Comparison of ENCODE assay signal across 8 cellular contexts in genomic region chr11:65429069-65429681, GRCh38.
DNase-seq lines count a peak whose midpoint lies in the region; ATAC-seq and TF ChIP-seq lines count a peak whose summit lies in the region.

No MANE protein-coding gene starts in this region.

- peak overlapping the region; percentile 100 for H3K9ac ChIP-seq in muscle layer of colon (ENCODE audit: low read length)

- peaks cover 30% of the 10 kb centered on the region for H3K4me1 ChIP-seq in RWPE2 (ENCODE audit: insufficient read depth, poor library complexity, severe bottlenecking)
- H3K4me1 ChIP-seq in muscle layer of colon (ENCODE audit: insufficient read depth, low read length) = peaks cover 74% of the 10 kb centered on the region

- H3K9me3 ChIP-seq in RWPE2 (ENCODE audit: severe bottlenecking) = no peaks in the 10 kb centered on the region
- H3K9me3 ChIP-seq in muscle layer of colon (ENCODE audit: low read length) = no peaks in the 10 kb centered on the region

- TF ChIP-seq CTCF in RWPE2 (IDR thresholded peaks at IDR 0.05; ENCODE audit: poor library complexity, severe bottlenecking) = no peak

- H3K27me3 ChIP-seq in RWPE2 (ENCODE audit: insufficient read depth, poor library complexity, severe bottlenecking) (no peaks in the 10 kb centered on the region), muscle layer of colon (ENCODE audit: control insufficient read depth in 1 of 2, insufficient read depth in 2 of 2, low read length in 2 of 2) (no peaks in the 10 kb centered on the region)

- peak overlapping the region; percentile 1 for H3K4me3 ChIP-seq in RWPE2 (ENCODE audit: severe bottlenecking)
- H3K4me3 ChIP-seq in muscle layer of colon (ENCODE audit: low read depth in 1 of 2, low read length in 2 of 2) = peak overlapping the region; percentile 25 to 95

- peak overlapping the region; percentile 97 for H3K27ac ChIP-seq in RWPE2 (ENCODE audit: poor library complexity, severe bottlenecking)
- H3K27ac ChIP-seq in cingulate gyrus (ENCODE audit: low read depth, low read length) = peak overlapping the region; percentile 48
- peak overlapping the region; percentile 100 for H3K27ac ChIP-seq in muscle layer of colon (ENCODE audit: low read depth, low read length)

- peaks cover 100% of the 10 kb centered on the region for H3K36me3 ChIP-seq in RWPE2 (ENCODE audit: low read depth)
- peaks cover 60% of the 10 kb centered on the region for H3K36me3 ChIP-seq in muscle layer of colon (ENCODE audit: insufficient read depth, low read length)

- peak; percentile 81 for DNase-seq in DMS 273 (lab: John Stamatoyannopoulos, UW; ENCODE audit: unreplicated experiment)
- DNase-seq in DMS 273 treated with DMSO at 0.1 percent for 48 hours (lab: John Stamatoyannopoulos, UW) = no peak
- DNase-seq in RWPE2 (ENCODE audit: low spot score) = peak; percentile 32
- no peak for DNase-seq in HPDE6-E6E7 (ENCODE audit: extremely low spot score)
- no peak for DNase-seq in NCI-H1436 (lab: John Stamatoyannopoulos, UW)

- ATAC-seq in RWPE2 (ENCODE audit: low read depth) (no peak), GM21381 (IDR thresholded peaks at IDR 0.05; ENCODE audit: unreplicated experiment) (no peak)

Comparison
In these comparisons a context has a peak if more than half of its experiments do, and no peak if none do; other contexts are left out.
1. DNase-seq: peak in DMS 273 (single experiment) and RWPE2 (single experiment); none in DMS 273 treated with DMSO at 0.1 percent for 48 hours (single experiment), HPDE6-E6E7 (single experiment) and NCI-H1436 (single experiment).
2. H3K27ac ChIP-seq: peak in every context shown above with its lines; median percentile 100 in muscle layer of colon; 97 in RWPE2; 48 in cingulate gyrus.